In the genomic region with DNA sequence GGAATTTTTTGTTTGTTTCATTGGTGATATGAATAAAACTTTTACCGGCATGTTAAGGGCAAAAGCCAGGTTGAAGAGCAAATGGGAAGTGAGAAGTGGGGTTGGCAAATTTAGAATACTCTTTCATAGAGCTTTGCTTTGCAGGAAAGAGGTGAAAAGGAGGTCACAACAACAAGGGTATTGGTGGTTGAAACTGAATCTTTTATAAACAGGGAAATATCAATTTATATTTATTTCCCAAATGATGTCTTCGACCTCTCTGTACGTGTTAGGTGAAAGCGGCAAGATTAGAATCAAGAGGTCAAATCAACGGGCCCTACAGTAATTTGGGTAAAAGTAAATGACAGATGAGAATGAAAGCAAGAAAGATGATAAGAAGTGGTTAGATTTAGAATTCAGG, we compare ENCODE assay signal across 27 cellular contexts. TPM values are rescaled to one million over a fixed set of nuclear protein-coding genes. Genes with fewer than 3 reads are reported as not detected.
DNase-seq lines count a peak whose midpoint lies in the region; ATAC-seq and TF ChIP-seq lines count a peak whose summit lies in the region.
"Had no signal": no experiment of that assay in that cellular context is flagged by ENCODE, and none has a peak within 500 bp of the region (broad histone marks: within the 10 kb centered on the region; RNA-seq: fewer than 3 reads in every experiment).

No MANE protein-coding gene starts in this region.

- H3K9ac ChIP-seq in neural progenitor cell = no peak overlapping the region

- CTCF ChIA-PET in activated CD4-positive, alpha-beta memory T cell treated with anti-CD3 and anti-CD28 coated beads for 36 hours (lab: Charles Lee) = no interaction called here

- ATAC-seq in GM18867 (IDR thresholded peaks at IDR 0.05; ENCODE audit: unreplicated experiment) (peak; percentile 85), GM21390 (IDR thresholded peaks at IDR 0.05; ENCODE audit: unreplicated experiment) (peak; percentile 53), HG03469 (IDR thresholded peaks at IDR 0.05; ENCODE audit: unreplicated experiment) (peak; percentile 46)
- ATAC-seq: A549; CD8-positive, alpha-beta T cell; K562 had no signal

- H3K4me1 ChIP-seq in neural progenitor cell (no peaks in the 10 kb centered on the region), esophagus squamous epithelium (no peaks in the 10 kb centered on the region)
- H3K4me1 ChIP-seq: A549, Caco-2, HAP-1, Peyer's patch had no signal

- H2AFZ ChIP-seq in neural progenitor cell (replicated peaks) = peak overlapping the region; percentile 51

- no peak overlapping the region for H3K27ac Mint-ChIP-seq in neural progenitor cell
- no peak overlapping the region for H3K27ac Mint-ChIP-seq in activated CD4-positive, alpha-beta memory T cell treated with anti-CD3 and anti-CD28 coated beads for 36 hours
- H3K27ac Mint-ChIP-seq: CD8-positive, alpha-beta T cell; HFFc6 had no signal

- H3K9me3 Mint-ChIP-seq in neural progenitor cell = no peaks in the 10 kb centered on the region
- no peaks in the 10 kb centered on the region for H3K9me3 Mint-ChIP-seq in activated CD4-positive, alpha-beta memory T cell treated with anti-CD3 and anti-CD28 coated beads for 36 hours

- no peak overlapping the region for H3K4me2 ChIP-seq in neural progenitor cell
- H3K4me2 ChIP-seq: A549 had no signal

- TF ChIP-seq CTCF in neural progenitor cell (IDR thresholded peaks at IDR 0.05) (no peak), esophagus squamous epithelium (IDR thresholded peaks at IDR 0.05) (no peak)

- H3K27ac ChIP-seq in neural progenitor cell (no peak overlapping the region), esophagus squamous epithelium (no peak overlapping the region)
- H3K27ac ChIP-seq: A549, C4-2B, Peyer's patch, SK-N-MC had no signal

- H3K4me3 Mint-ChIP-seq in neural progenitor cell = no peak overlapping the region
- no peak overlapping the region for H3K4me3 Mint-ChIP-seq in activated CD4-positive, alpha-beta memory T cell treated with anti-CD3 and anti-CD28 coated beads for 36 hours
- H3K4me3 Mint-ChIP-seq: CD8-positive, alpha-beta T cell; HFFc6 had no signal

- DNase-seq in neural progenitor cell (ENCODE audit: low spot score) (no peak), iPS-NIHi7 (ENCODE audit: extremely low spot score) (no peak), esophagus squamous epithelium (lab: John Stamatoyannopoulos, UW) (no peak)
- no peak for DNase-seq in activated CD4-positive, alpha-beta memory T cell treated with anti-CD3 and anti-CD28 coated beads for 36 hours
- DNase-seq: Caco-2; CD8-positive, alpha-beta T cell; EL; GF-D8; GOT3; HFFc6; Kasumi-1; NCI-H2029 treated with DMSO at 0.1 percent for 48 hours; NCI-H446 treated with DMSO at 0.1 percent for 48 hours; NCI-H526; OCI-M1; Peyer's patch; SIG-M5 had no signal

- WGBS in esophagus squamous epithelium, 2 donors = 81 to 87% methylated on average over 5 of the region's 5 CpGs

- no peaks in the 10 kb centered on the region for H3K36me3 Mint-ChIP-seq in neural progenitor cell
- no peaks in the 10 kb centered on the region for H3K36me3 Mint-ChIP-seq in activated CD4-positive, alpha-beta memory T cell treated with anti-CD3 and anti-CD28 coated beads for 36 hours
- H3K36me3 Mint-ChIP-seq: CD8-positive, alpha-beta T cell had no signal

- no peaks in the 10 kb centered on the region for H4K20me1 ChIP-seq in neural progenitor cell (ENCODE audit: low read depth)

- POLR2A ChIA-PET in activated CD4-positive, alpha-beta memory T cell treated with anti-CD3 and anti-CD28 coated beads for 36 hours (lab: Charles Lee) = no interaction called here

- intact Hi-C loops in esophagus squamous epithelium (cut with DNase I) = no loop called here
- intact Hi-C loops in activated CD4-positive, alpha-beta memory T cell treated with anti-CD3 and anti-CD28 coated beads for 36 hours (cut with micrococcal nuclease) = no loop called here

- no peaks in the 10 kb centered on the region for H3K79me2 ChIP-seq in neural progenitor cell (ENCODE audit: low read depth)

- H3F3A ChIP-seq in neural progenitor cell (ENCODE audit: low read depth) = no peaks in the 10 kb centered on the region

- H3K36me3 ChIP-seq in neural progenitor cell (no peaks in the 10 kb centered on the region), esophagus squamous epithelium (no peaks in the 10 kb centered on the region)
- H3K36me3 ChIP-seq: HAP-1, Peyer's patch had no signal

- H3K27me3 Mint-ChIP-seq in neural progenitor cell (ENCODE audit: insufficient read depth, low read depth) = no peaks in the 10 kb centered on the region
- no peaks in the 10 kb centered on the region for H3K27me3 Mint-ChIP-seq in activated CD4-positive, alpha-beta memory T cell treated with anti-CD3 and anti-CD28 coated beads for 36 hours

- H3K9me3 ChIP-seq in neural progenitor cell (ENCODE audit: low read depth) = no peaks in the 10 kb centered on the region
- H3K9me3 ChIP-seq in esophagus squamous epithelium = no peaks in the 10 kb centered on the region
- H3K9me3 ChIP-seq: A549, Caco-2, HAP-1, Peyer's patch had no signal

- TF ChIP-seq POLR2A in esophagus squamous epithelium (IDR thresholded peaks at IDR 0.05) = no peak

- H3K4me1 Mint-ChIP-seq in neural progenitor cell = no peaks in the 10 kb centered on the region
- no peaks in the 10 kb centered on the region for H3K4me1 Mint-ChIP-seq in activated CD4-positive, alpha-beta memory T cell treated with anti-CD3 and anti-CD28 coated beads for 36 hours (ENCODE audit: low read depth)

- no peaks in the 10 kb centered on the region for H3K27me3 ChIP-seq in neural progenitor cell
- no peaks in the 10 kb centered on the region for H3K27me3 ChIP-seq in esophagus squamous epithelium
- H3K27me3 ChIP-seq: Peyer's patch had no signal

- H3K4me3 ChIP-seq in neural progenitor cell (no peak overlapping the region), esophagus squamous epithelium (no peak overlapping the region)
- H3K4me3 ChIP-seq: A549, HAP-1, K562, Peyer's patch, SK-N-MC had no signal

RNA-seq across cellular contexts. Expression of gene SMR3A, which starts 3.4 kb away (rescaled TPM):
- total RNA-seq in neural progenitor cell (ENCODE audit: low replicate concordance) = not detected in 2 replicates
- not detected for total RNA-seq in esophagus squamous epithelium
- not detected for total RNA-seq in activated CD4-positive, alpha-beta memory T cell treated with anti-CD3 and anti-CD28 coated beads for 36 hours
- total RNA-seq: Caco-2; CD8-positive, alpha-beta T cell; HFFc6; K562; MCF 10A; Peyer's patch; T-helper 1 cell treated with Interleukin-12 subunit alpha and Interleukin-12 subunit beta and Interleukin-4 antibody, amounts not matched to agents 30 ng/mL and 1 ng/mL, for 36 hours had no signal

RNA-seq across cellular contexts. Expression of gene SMR3B, which starts 18.9 kb away (rescaled TPM):
- total RNA-seq in neural progenitor cell (ENCODE audit: low replicate concordance) (not detected in 2 replicates), esophagus squamous epithelium (not detected)
- not detected for total RNA-seq in activated CD4-positive, alpha-beta memory T cell treated with anti-CD3 and anti-CD28 coated beads for 36 hours
- total RNA-seq: Caco-2; CD8-positive, alpha-beta T cell; HFFc6; K562; MCF 10A; Peyer's patch; T-helper 1 cell treated with Interleukin-12 subunit alpha and Interleukin-12 subunit beta and Interleukin-4 antibody, amounts not matched to agents 30 ng/mL and 1 ng/mL, for 36 hours had no signal

RNA-seq across cellular contexts. Expression of gene CABS1, which starts 29.2 kb away (rescaled TPM):
- total RNA-seq in neural progenitor cell (ENCODE audit: low replicate concordance) (0.09 and 0.26 TPM in 2 replicates), esophagus squamous epithelium (not detected)
- not detected for total RNA-seq in activated CD4-positive, alpha-beta memory T cell treated with anti-CD3 and anti-CD28 coated beads for 36 hours
- total RNA-seq: Caco-2; CD8-positive, alpha-beta T cell; HFFc6; K562; MCF 10A; Peyer's patch; T-helper 1 cell treated with Interleukin-12 subunit alpha and Interleukin-12 subunit beta and Interleukin-4 antibody, amounts not matched to agents 30 ng/mL and 1 ng/mL, for 36 hours had no signal

RNA-seq across cellular contexts. Expression of gene OPRPN, which starts 33.7 kb away (rescaled TPM):
- not detected in 2 replicates for total RNA-seq in neural progenitor cell (ENCODE audit: low replicate concordance)
- total RNA-seq in esophagus squamous epithelium = not detected
- total RNA-seq in activated CD4-positive, alpha-beta memory T cell treated with anti-CD3 and anti-CD28 coated beads for 36 hours = not detected
- total RNA-seq: Caco-2; CD8-positive, alpha-beta T cell; HFFc6; K562; MCF 10A; Peyer's patch; T-helper 1 cell treated with Interleukin-12 subunit alpha and Interleukin-12 subunit beta and Interleukin-4 antibody, amounts not matched to agents 30 ng/mL and 1 ng/mL, for 36 hours had no signal
